ENCODE assay signal across 1 cellular context in the genomic region with DNA sequence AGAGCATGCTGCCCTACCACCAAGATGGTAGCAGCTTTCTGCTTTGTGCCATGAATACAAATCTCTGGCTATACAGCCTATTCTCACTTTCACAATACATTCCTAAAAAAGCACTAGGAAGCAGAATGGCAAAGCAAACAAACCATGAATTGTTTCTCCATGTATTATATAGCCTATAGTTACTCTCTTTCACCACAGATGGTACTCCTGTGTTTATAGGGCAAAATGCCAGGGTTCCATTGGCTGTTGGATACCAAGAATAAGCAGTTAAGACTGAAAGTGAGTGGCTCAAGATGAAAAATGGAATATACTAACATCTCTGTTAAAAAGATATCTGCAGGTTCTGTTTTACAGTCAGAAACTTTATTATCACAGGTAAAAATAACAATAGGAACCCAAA.
TF ChIP-seq lines count a peak whose summit lies in the region.

No MANE protein-coding gene starts in this region.

TF ChIP-seq in IMR-90, 13 proteins besides CTCF, POLR2A, EP300 and RAD21 (continued from another document):
- TF ChIP-seq, protein P1, sequence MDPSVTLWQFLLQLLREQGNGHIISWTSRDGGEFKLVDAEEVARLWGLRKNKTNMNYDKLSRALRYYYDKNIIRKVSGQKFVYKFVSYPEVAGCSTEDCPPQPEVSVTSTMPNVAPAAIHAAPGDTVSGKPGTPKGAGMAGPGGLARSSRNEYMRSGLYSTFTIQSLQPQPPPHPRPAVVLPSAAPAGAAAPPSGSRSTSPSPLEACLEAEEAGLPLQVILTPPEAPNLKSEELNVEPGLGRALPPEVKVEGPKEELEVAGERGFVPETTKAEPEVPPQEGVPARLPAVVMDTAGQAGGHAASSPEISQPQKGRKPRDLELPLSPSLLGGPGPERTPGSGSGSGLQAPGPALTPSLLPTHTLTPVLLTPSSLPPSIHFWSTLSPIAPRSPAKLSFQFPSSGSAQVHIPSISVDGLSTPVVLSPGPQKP (IDR thresholded peaks at IDR 0.05; ENCODE audit: borderline replicate concordance, low read depth, low read length) = no peak
- no peak for TF ChIP-seq RCOR1 (IDR thresholded peaks at IDR 0.05; ENCODE audit: insufficient replicate concordance, low read length)
- TF ChIP-seq RFX5 (IDR thresholded peaks at IDR 0.05; ENCODE audit: low read depth, low read length) = no peak
- TF ChIP-seq BHLHE40 (IDR thresholded peaks at IDR 0.05; ENCODE audit: low read depth, low read length) = no peak
